9 cellular contexts compared by ENCODE assay signal in the genomic region with DNA sequence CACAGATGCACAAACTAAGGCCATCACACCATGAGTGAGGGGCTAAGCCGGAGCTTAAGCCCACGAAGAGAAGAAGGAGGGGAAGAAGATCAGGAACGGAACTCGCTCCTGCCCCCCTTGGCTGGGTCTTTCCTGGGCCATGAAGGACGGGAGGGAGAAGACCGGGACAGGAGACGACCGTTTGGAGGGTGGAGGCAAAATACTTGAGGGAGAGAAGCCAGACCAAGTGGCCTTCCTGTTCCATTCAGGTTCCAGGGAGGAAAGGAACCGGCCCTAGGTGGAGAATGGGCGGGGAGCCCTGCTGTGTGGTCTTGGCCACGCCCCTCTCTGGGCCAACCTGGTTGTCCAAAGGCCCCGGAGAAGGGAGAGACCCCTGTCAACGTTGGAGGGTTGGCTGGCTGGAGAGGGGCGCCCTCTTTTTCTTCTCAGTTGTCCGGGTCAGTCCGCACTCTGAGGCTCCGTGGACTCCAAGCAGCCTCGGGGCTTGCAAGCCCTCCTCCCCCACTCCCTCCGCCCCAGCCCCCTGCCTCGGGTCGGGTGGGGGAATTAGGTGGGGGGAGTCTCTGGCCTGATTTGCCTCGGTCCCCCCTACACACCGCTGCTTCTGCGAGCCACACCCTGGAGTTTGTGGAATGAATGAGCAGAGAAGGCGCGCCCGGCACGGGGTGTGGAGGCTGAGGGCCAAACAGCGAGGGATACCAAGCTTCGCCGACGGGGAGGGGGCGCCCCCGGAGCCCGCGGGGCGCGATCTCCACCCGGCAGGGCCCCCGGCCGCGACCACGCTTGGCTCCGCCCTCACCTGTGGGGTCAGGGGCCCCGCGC. TPM values are rescaled to one million over a fixed set of nuclear protein-coding genes. Genes with fewer than 3 reads are reported as not detected.
A peak's percentile ranks its signal among the peaks of the same experiment; 100 is the strongest.
DNase-seq lines count a peak whose midpoint lies in the region; ATAC-seq lines count a peak whose summit lies in the region.
"Had no signal": no experiment of that assay in that cellular context is flagged by ENCODE, and none has a peak within 500 bp of the region (broad histone marks: within the 10 kb centered on the region; RNA-seq: fewer than 3 reads in every experiment).

No MANE protein-coding gene starts in this region.

- WGBS in mesendoderm (ENCODE audit: extremely low coverage, insufficient coverage, low lambda C conversion rate) = no CpG with 5 or more reads among the region's 46 CpGs

- peaks cover 55% of the 10 kb centered on the region for H3K27me3 Mint-ChIP-seq in CD4-positive, CD25-positive, alpha-beta regulatory T cell
- peaks cover 46% of the 10 kb centered on the region for H3K27me3 Mint-ChIP-seq in activated naive CD8-positive, alpha-beta T cell treated with anti-CD3 and anti-CD28 coated beads, Interleukin-2, amount 10 ng/mL, durations not matched to agents 7 days and 5 days
- peaks cover 53% of the 10 kb centered on the region for H3K27me3 Mint-ChIP-seq in activated CD8-positive, alpha-beta memory T cell treated with anti-CD3 and anti-CD28 coated beads, Interleukin-2, amount 10 ng/mL, durations not matched to agents 7 days and 5 days

- CTCF ChIA-PET in activated CD8-positive, alpha-beta memory T cell treated with anti-CD3 and anti-CD28 coated beads, Interleukin-2, amount 10 ng/mL, durations not matched to agents 7 days and 5 days (lab: Charles Lee) = no interaction called here

- H4K8ac ChIP-seq in mesendoderm (ENCODE audit: low read depth, low read length) = peak overlapping the region; percentile 56

- H3K4me3 Mint-ChIP-seq in CD4-positive, CD25-positive, alpha-beta regulatory T cell = peak overlapping the region in 3 of 4 donors; percentile 55 to 73 (median 63)
- peak overlapping the region; percentile 3 for H3K4me3 Mint-ChIP-seq in activated naive CD8-positive, alpha-beta T cell treated with anti-CD3 and anti-CD28 coated beads, Interleukin-2, amount 10 ng/mL, durations not matched to agents 7 days and 5 days
- H3K4me3 Mint-ChIP-seq in activated CD8-positive, alpha-beta memory T cell treated with anti-CD3 and anti-CD28 coated beads, Interleukin-2, amount 10 ng/mL, durations not matched to agents 7 days and 5 days = no peak overlapping the region

- peak overlapping the region; percentile 95 for H3K9ac ChIP-seq in mesendoderm (ENCODE audit: low read length)

- peak overlapping the region; percentile 91 for H3K18ac ChIP-seq in mesendoderm (ENCODE audit: low read length)

- peak overlapping the region; percentile 70 for H2AK5ac ChIP-seq in mesendoderm (ENCODE audit: low read length)

- peaks cover 8% of the 10 kb centered on the region for H3K4me1 ChIP-seq in CD4-positive, CD25-positive, alpha-beta regulatory T cell (ENCODE audit: control insufficient read depth, insufficient read depth, low read length, poor library complexity, severe bottlenecking)
- H3K4me1 ChIP-seq in HAP-1 (no peaks in the 10 kb centered on the region; the same call in 1 of the 2 replicates), mesendoderm (ENCODE audit: control insufficient read depth, low read depth, low read length) (peaks cover 5% of the 10 kb centered on the region)

- H3K9me3 Mint-ChIP-seq in CD4-positive, CD25-positive, alpha-beta regulatory T cell = no peaks in the 10 kb centered on the region
- no peaks in the 10 kb centered on the region for H3K9me3 Mint-ChIP-seq in activated naive CD8-positive, alpha-beta T cell treated with anti-CD3 and anti-CD28 coated beads, Interleukin-2, amount 10 ng/mL, durations not matched to agents 7 days and 5 days
- H3K9me3 Mint-ChIP-seq in activated CD8-positive, alpha-beta memory T cell treated with anti-CD3 and anti-CD28 coated beads, Interleukin-2, amount 10 ng/mL, durations not matched to agents 7 days and 5 days (ENCODE audit: low read depth) = no peaks in the 10 kb centered on the region

- no peak overlapping the region for H3K4me3 ChIP-seq in CD4-positive, CD25-positive, alpha-beta regulatory T cell (ENCODE audit: low read depth, low read length)
- H3K4me3 ChIP-seq in HAP-1 (peak overlapping the region; percentile 40), mesendoderm (ENCODE audit: low read length) (peak overlapping the region; percentile 74)

- no peaks in the 10 kb centered on the region for H3K36me3 ChIP-seq in CD4-positive, CD25-positive, alpha-beta regulatory T cell (ENCODE audit: control insufficient read depth, insufficient read depth, low read length)
- H3K36me3 ChIP-seq in HAP-1 (replicated peaks) (no peaks in the 10 kb centered on the region; the same call in 1 of the 2 replicates), mesendoderm (ENCODE audit: control insufficient read depth, insufficient read depth, low read length) (no peaks in the 10 kb centered on the region)

- POLR2A ChIA-PET in activated naive CD8-positive, alpha-beta T cell treated with anti-CD3 and anti-CD28 coated beads, Interleukin-2, amount 10 ng/mL, durations not matched to agents 7 days and 5 days (lab: Charles Lee) = no interaction called here

- in situ Hi-C loops in HAP-1 (cut with MboI; ENCODE audit: low sequenced_read_pairs) = no loop called here

- peaks cover 9% of the 10 kb centered on the region for H3K79me2 ChIP-seq in mesendoderm (ENCODE audit: control insufficient read depth, insufficient read depth, low read length)

- H3K27ac ChIP-seq in CD4-positive, CD25-positive, alpha-beta regulatory T cell (ENCODE audit: insufficient read depth, low read length, poor library complexity, severe bottlenecking) = no peak overlapping the region
- H3K27ac ChIP-seq in mesendoderm (ENCODE audit: low read depth, low read length) = peak overlapping the region; percentile 93
- H3K27ac ChIP-seq: HL-60 had no signal

- H3K36me3 Mint-ChIP-seq in CD4-positive, CD25-positive, alpha-beta regulatory T cell = no peaks in the 10 kb centered on the region
- no peaks in the 10 kb centered on the region for H3K36me3 Mint-ChIP-seq in activated naive CD8-positive, alpha-beta T cell treated with anti-CD3 and anti-CD28 coated beads, Interleukin-2, amount 10 ng/mL, durations not matched to agents 7 days and 5 days
- H3K36me3 Mint-ChIP-seq in activated CD8-positive, alpha-beta memory T cell treated with anti-CD3 and anti-CD28 coated beads, Interleukin-2, amount 10 ng/mL, durations not matched to agents 7 days and 5 days = no peaks in the 10 kb centered on the region

- H3K27me3 ChIP-seq in CD4-positive, CD25-positive, alpha-beta regulatory T cell (ENCODE audit: control insufficient read depth, insufficient read depth, low read length) = peaks cover 10% of the 10 kb centered on the region
- H3K27me3 ChIP-seq in HAP-1 (ENCODE audit: low read depth) (no peaks in the 10 kb centered on the region; the same call in 1 of the 2 replicates), mesendoderm (ENCODE audit: insufficient read depth, low read length, poor library complexity) (no peaks in the 10 kb centered on the region)

- H3K4me2 ChIP-seq in mesendoderm (ENCODE audit: low read length) = peak overlapping the region; percentile 68

- H2BK5ac ChIP-seq in mesendoderm (ENCODE audit: low read length) = peak overlapping the region; percentile 88

- no peak overlapping the region for H2BK15ac ChIP-seq in mesendoderm (replicated peaks; ENCODE audit: low read depth)

- no peak overlapping the region for H3K27ac Mint-ChIP-seq in CD4-positive, CD25-positive, alpha-beta regulatory T cell
- H3K27ac Mint-ChIP-seq in activated naive CD8-positive, alpha-beta T cell treated with anti-CD3 and anti-CD28 coated beads, Interleukin-2, amount 10 ng/mL, durations not matched to agents 7 days and 5 days = no peak overlapping the region
- no peak overlapping the region for H3K27ac Mint-ChIP-seq in activated CD8-positive, alpha-beta memory T cell treated with anti-CD3 and anti-CD28 coated beads, Interleukin-2, amount 10 ng/mL, durations not matched to agents 7 days and 5 days

- H2BK120ac ChIP-seq in mesendoderm (ENCODE audit: low read depth, low read length) = peak overlapping the region; percentile 45

- H3K56ac ChIP-seq in mesendoderm (ENCODE audit: low read length) = peak overlapping the region; percentile 97

- H3K79me1 ChIP-seq in mesendoderm (ENCODE audit: low read length) = peaks cover 11% of the 10 kb centered on the region

- no peaks in the 10 kb centered on the region for H3K9me3 ChIP-seq in CD4-positive, CD25-positive, alpha-beta regulatory T cell (ENCODE audit: control insufficient read depth in 2 of 2, low read length in 2 of 2)
- no peaks in the 10 kb centered on the region for H3K9me3 ChIP-seq in HAP-1

- H3K4me1 Mint-ChIP-seq in CD4-positive, CD25-positive, alpha-beta regulatory T cell = peaks cover 0 to 12% (median 0%) of the 10 kb centered on the region in 4 donors
- H3K4me1 Mint-ChIP-seq in activated naive CD8-positive, alpha-beta T cell treated with anti-CD3 and anti-CD28 coated beads, Interleukin-2, amount 10 ng/mL, durations not matched to agents 7 days and 5 days = no peaks in the 10 kb centered on the region
- H3K4me1 Mint-ChIP-seq in activated CD8-positive, alpha-beta memory T cell treated with anti-CD3 and anti-CD28 coated beads, Interleukin-2, amount 10 ng/mL, durations not matched to agents 7 days and 5 days = peaks cover 3% of the 10 kb centered on the region

- no peak overlapping the region for H3K23ac ChIP-seq in mesendoderm (ENCODE audit: low read length)

- H3K4ac ChIP-seq in mesendoderm (ENCODE audit: low read depth, low read length) = peak overlapping the region; percentile 74

- no peak overlapping the region for H4K5ac ChIP-seq in mesendoderm (ENCODE audit: low read length)

- DNase-seq in CD4-positive, CD25-positive, alpha-beta regulatory T cell = no peak
- peak; percentile 56 to 86 for DNase-seq in HAP-1 (ENCODE audit: low spot score in 2 of 2)
- DNase-seq in activated naive CD8-positive, alpha-beta T cell treated with anti-CD3 and anti-CD28 coated beads, Interleukin-2, amount 10 ng/mL, durations not matched to agents 7 days and 5 days = no peak
- peak; percentile 96 for DNase-seq in mesendoderm
- no peak for DNase-seq in NOMO-1 treated with DMSO at 0.1 percent for 48 hours (lab: John Stamatoyannopoulos, UW; ENCODE audit: unreplicated experiment)
- DNase-seq in activated CD8-positive, alpha-beta memory T cell treated with anti-CD3 and anti-CD28 coated beads, Interleukin-2, amount 10 ng/mL, durations not matched to agents 7 days and 5 days = no peak

- ATAC-seq in CD4-positive, CD25-positive, alpha-beta regulatory T cell (ENCODE audit: low read depth in 2 of 2) = no peak
- peak; percentile 35 for ATAC-seq in activated naive CD8-positive, alpha-beta T cell treated with anti-CD3 and anti-CD28 coated beads, Interleukin-2, amount 10 ng/mL, durations not matched to agents 7 days and 5 days (ENCODE audit: low read depth)
- ATAC-seq in activated CD8-positive, alpha-beta memory T cell treated with anti-CD3 and anti-CD28 coated beads, Interleukin-2, amount 10 ng/mL, durations not matched to agents 7 days and 5 days = no peak
- no peak for ATAC-seq in GM21825 (IDR thresholded peaks at IDR 0.05; ENCODE audit: unreplicated experiment)
- ATAC-seq in GM19351 (IDR thresholded peaks at IDR 0.05; ENCODE audit: unreplicated experiment) = no peak

RNA-seq across cellular contexts. Expression of gene FBN3, which starts 0.8 kb away (rescaled TPM):
- total RNA-seq in CD4-positive, CD25-positive, alpha-beta regulatory T cell = 0.07 TPM
- polyA plus RNA-seq in CD4-positive, CD25-positive, alpha-beta regulatory T cell = not detected
- total RNA-seq in activated naive CD8-positive, alpha-beta T cell treated with anti-CD3 and anti-CD28 coated beads, Interleukin-2, amount 10 ng/mL, durations not matched to agents 7 days and 5 days = under 1 TPM; 0.03 to 0.50 TPM
- 11.9 TPM for polyA plus RNA-seq in mesendoderm (2013, experiment 1 of 2)
- 11.8 TPM for polyA plus RNA-seq in mesendoderm (2013, experiment 2 of 2)
- total RNA-seq in activated CD8-positive, alpha-beta memory T cell treated with anti-CD3 and anti-CD28 coated beads, Interleukin-2, amount 10 ng/mL, durations not matched to agents 7 days and 5 days = under 1 TPM in 1 of 2 experiments, not detected in 1; 0.06 TPM

Comparison
In these comparisons a context has a peak if more than half of its experiments do, and no peak if none do; other contexts are left out.
1. DNase-seq: peak in HAP-1 (2 of 2) and mesendoderm (single experiment); none in CD4-positive, CD25-positive, alpha-beta regulatory T cell (0 of 3), activated naive CD8-positive, alpha-beta T cell treated with anti-CD3 and anti-CD28 coated beads, Interleukin-2, amount 10 ng/mL, durations not matched to agents 7 days and 5 days (single experiment), NOMO-1 treated with DMSO at 0.1 percent for 48 hours (single experiment) and activated CD8-positive, alpha-beta memory T cell treated with anti-CD3 and anti-CD28 coated beads, Interleukin-2, amount 10 ng/mL, durations not matched to agents 7 days and 5 days (single experiment).